ENCODE assay signal across 10 cellular contexts in the genomic region with DNA sequence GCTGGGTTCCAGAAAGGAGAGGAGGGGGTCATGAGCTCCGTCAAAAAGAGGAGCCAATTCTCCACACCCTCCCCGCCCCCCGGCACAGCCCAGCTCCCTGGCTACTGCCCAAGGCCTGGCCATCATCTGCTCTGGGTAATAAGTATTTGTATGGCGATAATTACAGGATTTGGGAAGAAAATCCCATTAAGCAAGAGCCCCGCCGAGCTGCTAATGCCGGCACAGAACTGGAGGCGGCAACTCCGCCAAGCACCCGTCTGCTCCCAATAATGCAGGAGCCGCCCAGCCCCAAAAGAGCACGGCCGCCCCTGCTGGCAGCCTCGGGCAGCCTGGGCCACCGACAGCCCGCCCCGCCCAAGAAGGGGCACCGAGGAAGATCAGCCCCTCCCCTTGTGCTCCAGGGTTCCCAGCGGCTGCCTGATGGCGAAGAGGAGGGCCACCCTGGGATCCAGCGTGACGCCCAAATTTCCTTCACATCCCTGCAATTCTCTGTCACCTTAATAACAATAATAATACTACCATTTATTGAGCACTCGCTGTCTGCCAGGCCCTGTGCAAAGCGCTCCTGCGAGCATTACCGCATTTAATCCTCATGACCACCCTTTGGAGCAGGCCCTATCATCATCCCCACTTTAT. TPM values are rescaled to one million over a fixed set of nuclear protein-coding genes. Genes with fewer than 3 reads are reported as not detected.
DNase-seq lines count a peak whose midpoint lies in the region; ATAC-seq and TF ChIP-seq lines count a peak whose summit lies in the region.
"Had no signal": no experiment of that assay in that cellular context is flagged by ENCODE, and none has a peak within 500 bp of the region (broad histone marks: within the 10 kb centered on the region; RNA-seq: fewer than 3 reads in every experiment).

No MANE protein-coding gene starts in this region.

- peak overlapping the region; percentile 57 for H3K4me3 Mint-ChIP-seq in WTC11

- peaks cover 3% of the 10 kb centered on the region for H3K27me3 ChIP-seq in effector memory CD4-positive, alpha-beta T cell (replicated peaks; ENCODE audit: control insufficient read depth, insufficient read depth, low read length, poor library complexity, severe bottlenecking)

- no peak for TF ChIP-seq CTCF in WTC11 (IDR thresholded peaks at IDR 0.05)

- DNase-seq in AG08396 (ENCODE audit: low spot score) (peak; percentile 41), WTC11 (ENCODE audit: low spot score) (peak; percentile 82), hypothalamus (lab: John Stamatoyannopoulos, UW) (peak in 26 of 51 donors; percentile 9 to 70 (median 42)), SIG-M5 treated with dmso at 0.1 percent for 504 hours (lab: John Stamatoyannopoulos, UW; ENCODE audit: unreplicated experiment) (no peak)
- DNase-seq in effector memory CD4-positive, alpha-beta T cell: no peak
- DNase-seq in stimulated activated CD4-positive, alpha-beta T cell treated with anti-CD3 and anti-CD28 coated beads, Interleukin-4, amount 100 ng/mL, for 4 hours: no peak
- DNase-seq: IMR-90 had no signal

- CTCF ChIA-PET in WTC11 (lab: Charles Lee): interaction anchor here (0.6 to 3.4 kb wide), 37 partner anchors 8 to 539 kb away, joined by 3 to 46 read pairs (median 5); partner anchors contain the start of gene RRP12

- TF ChIP-seq EP300 in Ishikawa (IDR thresholded peaks at IDR 0.05; ENCODE audit: borderline replicate concordance): no peak

- ATAC-seq in WTC11 (peak; percentile 97), HG03521 (IDR thresholded peaks at IDR 0.05; ENCODE audit: unreplicated experiment) (no peak)

- POLR2A ChIA-PET in WTC11 (lab: Charles Lee): no interaction called here

- H3K4me3 ChIP-seq in effector memory CD4-positive, alpha-beta T cell (ENCODE audit: insufficient read depth, low read depth, low read length, poor library complexity, severe bottlenecking): no peak overlapping the region

- no peaks in the 10 kb centered on the region for H3K4me1 ChIP-seq in effector memory CD4-positive, alpha-beta T cell (ENCODE audit: control insufficient read depth, insufficient read depth, low read length, poor library complexity, severe bottlenecking)

- no peaks in the 10 kb centered on the region for H3K9me3 ChIP-seq in effector memory CD4-positive, alpha-beta T cell (ENCODE audit: control insufficient read depth, low read length)

- no peaks in the 10 kb centered on the region for H3K36me3 ChIP-seq in effector memory CD4-positive, alpha-beta T cell (ENCODE audit: control insufficient read depth, insufficient read depth, low read length)

- peak; percentile 65 for TF ChIP-seq RAD21 in Ishikawa (IDR thresholded peaks at IDR 0.05; ENCODE audit: low read depth)

- H3K36me3 Mint-ChIP-seq in WTC11: no peaks in the 10 kb centered on the region

- H3K27ac ChIP-seq in effector memory CD4-positive, alpha-beta T cell (ENCODE audit: insufficient read depth, low read length, poor library complexity, severe bottlenecking): no peak overlapping the region

- H3K4me1 Mint-ChIP-seq in WTC11: peaks cover 15% of the 10 kb centered on the region

- H3K27me3 Mint-ChIP-seq in WTC11 (ENCODE audit: low read depth): peaks cover 36% of the 10 kb centered on the region

- H3K27ac Mint-ChIP-seq in WTC11: no peak overlapping the region

- no peaks in the 10 kb centered on the region for H3K9me3 Mint-ChIP-seq in WTC11

TF ChIP-seq in Ishikawa, 13 proteins besides CTCF, POLR2A, EP300 and RAD21:
- TF ChIP-seq NFIC (IDR thresholded peaks at IDR 0.05): 0 out of 2 replicates have a peak, but pooled peaks have one; percentile 21
- TF ChIP-seq, protein P1, sequence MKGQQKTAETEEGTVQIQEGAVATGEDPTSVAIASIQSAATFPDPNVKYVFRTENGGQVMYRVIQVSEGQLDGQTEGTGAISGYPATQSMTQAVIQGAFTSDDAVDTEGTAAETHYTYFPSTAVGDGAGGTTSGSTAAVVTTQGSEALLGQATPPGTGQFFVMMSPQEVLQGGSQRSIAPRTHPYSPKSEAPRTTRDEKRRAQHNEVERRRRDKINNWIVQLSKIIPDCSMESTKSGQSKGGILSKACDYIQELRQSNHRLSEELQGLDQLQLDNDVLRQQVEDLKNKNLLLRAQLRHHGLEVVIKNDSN (IDR thresholded peaks at IDR 0.05): no peak
TF ChIP-seq in Ishikawa: peak in this region for 1.

TF ChIP-seq in WTC11, 78 proteins besides CTCF, POLR2A, EP300 and RAD21:
- TF ChIP-seq ZNF425 (CRISPR knock-in tag; conservative IDR thresholded peaks at IDR 0.05) (no peak), AFF4 (CRISPR knock-in tag; IDR thresholded peaks at IDR 0.05; ENCODE audit: borderline replicate concordance) (0 out of 2 replicates have a peak, but pooled peaks have one; percentile 46), TP53 (CRISPR knock-in tag; IDR thresholded peaks at IDR 0.05) (0 out of 2 replicates have a peak, but pooled peaks have one; percentile 35), RELA (CRISPR knock-in tag; IDR thresholded peaks at IDR 0.05; ENCODE audit: borderline replicate concordance) (no peak), SP1 (CRISPR knock-in tag; conservative IDR thresholded peaks at IDR 0.05) (0 out of 2 replicates have a peak, but pooled peaks have one; percentile 41), ETV6 (CRISPR knock-in tag; IDR thresholded peaks at IDR 0.05) (0 out of 2 replicates have a peak, but pooled peaks have one; percentile 28)

RNA-seq across cellular contexts. Expression of gene SLIT1, which starts 5.9 kb away (rescaled TPM):
- 1.1 to 1.6 TPM (median 1.4 TPM) in 3 replicates for total RNA-seq in WTC11 (2021)
- total RNA-seq: dermis microvascular lymphatic vessel endothelial cell had no signal

Comparison
In these comparisons a context has a peak if more than half of its experiments do, and no peak if none do; other contexts are left out.
1. DNase-seq: peak in AG08396 (single experiment), WTC11 (single experiment) and hypothalamus (26 of 51); none in effector memory CD4-positive, alpha-beta T cell (0 of 3), SIG-M5 treated with dmso at 0.1 percent for 504 hours (single experiment) and stimulated activated CD4-positive, alpha-beta T cell treated with anti-CD3 and anti-CD28 coated beads, Interleukin-4, amount 100 ng/mL, for 4 hours (0 of 2).